In genomic region chr19:49118565-49119410, GRCh38 we compare ENCODE assay signal across 8 cellular contexts. TPM values are rescaled to one million over a fixed set of nuclear protein-coding genes. Genes with fewer than 3 reads are reported as not detected.
DNase-seq lines count a peak whose midpoint lies in the region; ATAC-seq and TF ChIP-seq lines count a peak whose summit lies in the region.

A gene with protein sequence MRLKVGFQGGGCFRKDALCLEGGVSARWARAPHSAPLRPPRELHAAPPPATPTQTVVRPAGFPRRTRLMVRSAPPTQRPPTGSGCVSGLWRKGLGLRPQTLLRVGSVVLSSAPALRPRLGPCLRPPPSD (minus strand): TSS chr19:49119143. CDS start chr19:49119022, 121 bp downstream.

- H3K4me1 ChIP-seq in OCI-LY7 (ENCODE audit: insufficient read depth, low read length, poor library complexity, severe bottlenecking), result peaks cover 26% of the 10 kb centered on the region
- peaks cover 26% of the 10 kb centered on the region in 2 donors for H3K4me1 ChIP-seq in mucosa of rectum (ENCODE audit: control insufficient read depth in 2 of 2, insufficient read depth in 2 of 2, low read length in 2 of 2)

- POLR2A ChIA-PET in OCI-LY7 (lab: Charles Lee), result no interaction called here

- H3K36me3 ChIP-seq in OCI-LY7 (ENCODE audit: insufficient read depth, low read length) (no peaks in the 10 kb centered on the region), mucosa of rectum (ENCODE audit: control insufficient read depth in 2 of 2, insufficient read depth in 2 of 2, low read length in 2 of 2) (no peaks in the 10 kb centered on the region)

- no peaks in the 10 kb centered on the region for H3K79me2 ChIP-seq in OCI-LY7 (ENCODE audit: insufficient read depth, low read depth, low read length)

- peak within 1 kb of the TSS; percentile 93 for H3K4me2 ChIP-seq in OCI-LY7 (ENCODE audit: low read length)

- peak within 1 kb of the TSS; percentile 82 for H2AFZ ChIP-seq in OCI-LY7 (ENCODE audit: low read length)

- peak within 1 kb of the TSS; percentile 90 to 98 for H3K9ac ChIP-seq in mucosa of rectum (ENCODE audit: low read depth in 1 of 2, low read length in 2 of 2)

- TF ChIP-seq CTCF in OCI-LY7 (conservative IDR thresholded peaks at IDR 0.05; ENCODE audit: low read length), result 0 out of 2 replicates have a peak, but pooled peaks have one; percentile 7

- no peaks in the 10 kb centered on the region for H3K9me2 ChIP-seq in OCI-LY7 (ENCODE audit: insufficient read depth, low read length)

- H4K20me1 ChIP-seq in OCI-LY7 (ENCODE audit: insufficient read depth, low read length), result no peaks in the 10 kb centered on the region

- DNase-seq in DMS153 (lab: John Stamatoyannopoulos, UW) (peak; percentile 86), HuH-7.5 (ENCODE audit: low spot score) (peak; percentile 98), OCI-LY7 (ENCODE audit: low spot score) (peak; percentile 95), activated T-cell treated with anti-CD3 and anti-CD28 coated beads for 4 hours (peak; percentile 91), epithelial cell of prostate (ENCODE audit: low read depth, low spot score) (peak; percentile 64)
- DNase-seq in stimulated activated CD8-positive, alpha-beta memory T cell treated with anti-CD3 and anti-CD28 coated beads, Interleukin-4, amount 100 ng/mL, for 4 hours (ENCODE audit: low read depth in 2 of 2, low spot score in 1 of 2), result peak; percentile 81 to 90

- H3K27me3 ChIP-seq in mucosa of rectum (ENCODE audit: control insufficient read depth in 2 of 2, insufficient read depth in 2 of 2, low read length in 2 of 2), result peaks cover 2 to 5% of the 10 kb centered on the region in 2 donors

- H3K4me3 ChIP-seq in OCI-LY7 (ENCODE audit: low read depth, low read length, poor library complexity, severe bottlenecking) (peak within 1 kb of the TSS; percentile 79), mucosa of rectum (ENCODE audit: low read length in 2 of 2) (peak within 1 kb of the TSS; percentile 72 to 80)

- peak within 1 kb of the TSS; percentile 63 for H3K27ac ChIP-seq in OCI-LY7 (ENCODE audit: low read depth, low read length, poor library complexity, severe bottlenecking)
- H3K27ac ChIP-seq in epithelial cell of prostate, result peak within 1 kb of the TSS; percentile 65
- H3K27ac ChIP-seq in mucosa of rectum (ENCODE audit: low read depth in 2 of 2, low read length in 2 of 2), result peak within 1 kb of the TSS; percentile 99

- BruUV-seq in OCI-LY7 (replicated peaks; lab: Mats Ljungman, UMichigan), result no TSS peak

- intact Hi-C loops in OCI-LY7 (cut with micrococcal nuclease; ENCODE audit: unreplicated experiment), result loop anchor here (5.0 kb wide), 1 partner anchor 89 kb away; no protein-coding TSS in a partner anchor

- ATAC-seq in GM21528 (IDR thresholded peaks at IDR 0.05; ENCODE audit: low FRiP score, unreplicated experiment), result peak; percentile 64

- H3K9me3 ChIP-seq in OCI-LY7 (ENCODE audit: low read length), result no peaks in the 10 kb centered on the region
- H3K9me3 ChIP-seq in mucosa of rectum (ENCODE audit: control insufficient read depth in 2 of 2, low read length in 2 of 2), result no peaks in the 10 kb centered on the region

- CTCF ChIA-PET in OCI-LY7 (lab: Charles Lee; ENCODE audit: unreplicated experiment), result interaction anchor here (0.5 kb wide), 1 partner anchor 9 kb away, joined by 4 read pairs; no protein-coding TSS in a partner anchor

RNA-seq across cellular contexts. Expression of the gene that starts here (rescaled TPM):
- 5.9 and 8.3 TPM in 2 replicates for total RNA-seq in OCI-LY7 (2014; rRNA removed; shearing (Covaris generic))
- total RNA-seq in OCI-LY7 (2022), result 2.5 and 4.4 TPM in 2 replicates

Comparison
In these comparisons a context has a peak if more than half of its experiments do, and no peak if none do; other contexts are left out.
1. Peak in every context shown above with its lines: DNase-seq, ATAC-seq, H3K4me3 ChIP-seq and H3K27ac ChIP-seq.